In the genomic region with DNA sequence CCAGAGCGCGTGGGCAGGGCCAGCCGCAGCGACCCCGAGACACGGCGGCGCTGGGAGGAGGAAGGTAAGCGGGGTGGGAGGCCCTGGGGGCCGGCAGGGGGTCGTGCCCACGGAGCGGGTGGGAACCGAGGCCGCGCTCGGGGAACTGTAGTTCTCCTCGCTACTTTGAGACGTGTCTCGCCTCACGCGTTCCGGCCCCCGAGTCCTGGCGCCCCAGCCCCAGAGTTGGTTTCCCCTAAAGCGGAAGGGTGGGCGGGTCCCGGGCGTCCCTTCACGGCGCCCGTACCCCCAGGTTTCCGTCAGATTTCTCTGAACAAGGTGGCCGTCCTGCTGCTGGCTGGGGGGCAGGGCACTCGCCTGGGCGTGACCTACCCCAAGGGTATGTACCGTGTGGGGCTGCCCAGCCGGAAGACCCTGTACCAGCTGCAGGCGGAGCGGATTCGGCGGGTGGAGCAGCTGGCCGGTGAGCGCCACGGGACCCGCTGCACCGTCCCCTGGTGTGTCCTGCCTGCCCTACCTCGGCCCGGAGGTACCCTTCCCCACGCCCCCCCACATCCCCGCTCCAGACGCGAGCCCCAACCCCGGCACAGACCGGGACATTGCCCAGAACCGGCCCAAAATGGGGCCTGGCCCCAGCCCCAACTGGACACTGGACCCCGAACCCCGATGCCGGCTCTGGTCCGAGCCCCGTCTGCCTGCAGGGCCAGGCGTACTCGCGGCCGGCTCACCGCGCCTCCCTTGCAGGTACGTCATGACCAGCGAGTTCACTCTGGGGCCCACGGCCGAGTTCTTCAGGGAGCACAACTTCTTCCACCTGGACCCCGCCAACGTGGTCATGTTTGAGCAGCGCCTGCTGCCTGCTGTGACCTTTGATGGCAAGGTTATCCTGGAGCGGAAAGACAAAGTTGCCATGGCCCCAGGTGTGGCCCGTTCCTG, we compare ENCODE assay signal across 6 cellular contexts. TPM values are rescaled to one million over a fixed set of nuclear protein-coding genes. Genes with fewer than 3 reads are reported as not detected.
DNase-seq lines count a peak whose midpoint lies in the region; ATAC-seq and TF ChIP-seq lines count a peak whose summit lies in the region.

No MANE protein-coding gene starts in this region.

- H3K27ac Mint-ChIP-seq in T-cell: no peak overlapping the region
- peak overlapping the region; percentile 68 for H3K27ac Mint-ChIP-seq in stimulated activated memory B cell treated with anti-CD40 and anti-IgM and Interleukin-4, amounts not matched to agents 10 μg/mL and 1 μg/mL and 100 μg/mL, for 72 hours

- CTCF ChIA-PET in T-cell (lab: Charles Lee): no interaction called here

- peaks cover 4 to 9% (median 5%) of the 10 kb centered on the region in 3 donors for H3K4me1 Mint-ChIP-seq in T-cell
- H3K4me1 Mint-ChIP-seq in stimulated activated memory B cell treated with anti-CD40 and anti-IgM and Interleukin-4, amounts not matched to agents 10 μg/mL and 1 μg/mL and 100 μg/mL, for 72 hours: peaks cover 35% of the 10 kb centered on the region

- no peaks in the 10 kb centered on the region for H3K9me3 Mint-ChIP-seq in T-cell
- H3K9me3 Mint-ChIP-seq in stimulated activated memory B cell treated with anti-CD40 and anti-IgM and Interleukin-4, amounts not matched to agents 10 μg/mL and 1 μg/mL and 100 μg/mL, for 72 hours: no peaks in the 10 kb centered on the region

- ATAC-seq in GM21723 (IDR thresholded peaks at IDR 0.05; ENCODE audit: unreplicated experiment) (peak; percentile 35), T-cell (replicated peaks in 1 of 4) (peak; percentile 57 to 64 (median 60)), GM18868 (IDR thresholded peaks at IDR 0.05; ENCODE audit: unreplicated experiment) (no peak)
- peak; percentile 56 for ATAC-seq in stimulated activated memory B cell treated with anti-CD40 and anti-IgM and Interleukin-4, amounts not matched to agents 10 μg/mL and 1 μg/mL and 100 μg/mL, for 72 hours

- no peak for TF ChIP-seq CTCF in foreskin fibroblast (IDR thresholded peaks at IDR 0.05; ENCODE audit: low read depth, low read length)

- H3K27me3 Mint-ChIP-seq in T-cell: no peaks in the 10 kb centered on the region
- no peaks in the 10 kb centered on the region for H3K27me3 Mint-ChIP-seq in stimulated activated memory B cell treated with anti-CD40 and anti-IgM and Interleukin-4, amounts not matched to agents 10 μg/mL and 1 μg/mL and 100 μg/mL, for 72 hours

- peaks cover 8% of the 10 kb centered on the region for H3K36me3 Mint-ChIP-seq in T-cell
- peaks cover 12% of the 10 kb centered on the region for H3K36me3 Mint-ChIP-seq in stimulated activated memory B cell treated with anti-CD40 and anti-IgM and Interleukin-4, amounts not matched to agents 10 μg/mL and 1 μg/mL and 100 μg/mL, for 72 hours

- H3K4me3 Mint-ChIP-seq in T-cell: peak overlapping the region; percentile 67 to 72 (median 70)
- peak overlapping the region; percentile 80 for H3K4me3 Mint-ChIP-seq in stimulated activated memory B cell treated with anti-CD40 and anti-IgM and Interleukin-4, amounts not matched to agents 10 μg/mL and 1 μg/mL and 100 μg/mL, for 72 hours

- POLR2A ChIA-PET in T-cell (lab: Charles Lee): no interaction called here

- H3K4me3 ChIP-seq in foreskin fibroblast (ENCODE audit: low read depth in 1 of 2, low read length in 2 of 2): peak overlapping the region; percentile 74 to 79

- peak in 16 of 34 experiments; percentile 13 to 46 (median 31) for DNase-seq in T-cell
- DNase-seq in foreskin fibroblast: peak in 1 of 2 donors; percentile 46
- no peak for DNase-seq in DMS79 treated with DMSO at 0.1 percent for 48 hours (lab: John Stamatoyannopoulos, UW)

RNA-seq across cellular contexts. Expression of a gene that starts 0.7 kb away (rescaled TPM):
- 10 to 100 TPM; 11.3 to 32.8 (median 19.3) TPM for total RNA-seq in T-cell

RNA-seq across cellular contexts. Expression of a gene that starts 7.7 kb away (rescaled TPM):
- 1 to 10 TPM in 1 of 5 donors, under 1 TPM in 4; 0.33 to 1.0 (median 0.83) TPM for total RNA-seq in T-cell

RNA-seq across cellular contexts. Expression of a gene that starts 8.8 kb away (rescaled TPM):
- 10 to 100 TPM; 62.0 to 91.5 (median 84.8) TPM for total RNA-seq in T-cell

RNA-seq across cellular contexts. Expression of a gene that starts 24.2 kb away (rescaled TPM):
- total RNA-seq in T-cell: under 1 TPM in 1 of 5 donors, not detected in 4; 0.32 TPM

RNA-seq across cellular contexts. Expression of a gene that starts 32.0 kb away (rescaled TPM):
- 10 to 100 TPM; 32.4 to 76.7 (median 57.0) TPM for total RNA-seq in T-cell
